ENCODE assay signal across 8 cellular contexts in the genomic region with DNA sequence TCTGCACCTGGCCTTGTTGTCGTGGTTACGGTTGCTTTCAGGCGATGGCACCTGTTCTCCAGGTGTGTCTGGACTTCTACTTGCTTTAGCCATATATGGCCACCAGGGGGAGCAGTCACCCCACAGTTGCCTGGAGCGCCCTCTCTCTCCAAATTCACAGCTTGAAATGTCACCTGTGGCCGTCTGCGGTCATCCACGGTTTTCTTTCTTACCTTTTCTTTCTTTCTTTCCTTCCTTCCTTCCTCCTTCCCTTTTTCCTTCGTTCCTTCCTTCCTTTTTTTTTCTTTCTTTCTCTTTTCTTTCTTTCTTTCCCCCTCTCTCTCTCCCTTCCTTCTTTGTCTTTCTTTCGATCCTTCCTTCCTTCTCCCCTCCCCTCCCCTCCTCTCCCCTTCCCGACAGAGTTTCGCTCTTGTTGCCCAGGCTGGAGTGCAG.
A peak's percentile ranks its signal among the peaks of the same experiment; 100 is the strongest.
DNase-seq lines count a peak whose midpoint lies in the region; ATAC-seq and TF ChIP-seq lines count a peak whose summit lies in the region.

No MANE protein-coding gene starts in this region.

- H2AFZ ChIP-seq in IMR-90 (replicated peaks; ENCODE audit: low read length, poor library complexity), result no peak overlapping the region

- H4K8ac ChIP-seq in IMR-90 (ENCODE audit: low read depth in 2 of 2, low read length in 2 of 2), result no peak overlapping the region

- no peaks in the 10 kb centered on the region for H3K4me1 ChIP-seq in IMR-90 (ENCODE audit: control insufficient read depth, insufficient read depth, low read length)

- peaks cover 5% of the 10 kb centered on the region; the same call in 1 of the 2 replicates for H3K36me3 ChIP-seq in IMR-90 (ENCODE audit: control insufficient read depth, insufficient read depth, low read length)

- no peaks in the 10 kb centered on the region for H4K20me1 ChIP-seq in IMR-90 (ENCODE audit: insufficient read depth, low read length)

- H2BK120ac ChIP-seq in IMR-90 (ENCODE audit: low read depth, low read length), result no peak overlapping the region

- peak; percentile 74 for TF ChIP-seq CTCF in AG09309 (IDR thresholded peaks at IDR 0.05; ENCODE audit: control insufficient read depth, insufficient read depth, low read depth, low read length, missing control alignments)
- TF ChIP-seq CTCF in IMR-90 (conservative IDR thresholded peaks at IDR 0.05; ENCODE audit: low read depth, low read length), result peak; percentile 69

- H3K9me1 ChIP-seq in IMR-90 (ENCODE audit: insufficient read depth, low read length), result no peaks in the 10 kb centered on the region

- CTCF ChIA-PET in IMR-90 (lab: Yijun Ruan, JAX), result no interaction called here

- intact Hi-C loops in IMR-90 (cut with micrococcal nuclease) (loop anchor here (1.0 kb wide), 1 partner anchor 292 kb away; no protein-coding TSS in a partner anchor), left cardiac atrium (cut with DNase I) (no loop called here)

- H2AK5ac ChIP-seq in IMR-90 (ENCODE audit: low read depth, low read length), result no peak overlapping the region

- H2BK20ac ChIP-seq in IMR-90 (ENCODE audit: low read depth, low read length), result no peak overlapping the region

- TF ChIP-seq RAD21 in IMR-90 (IDR thresholded peaks at IDR 0.05; ENCODE audit: low read length), result peak; percentile 82

- no peak overlapping the region for H3K4me3 ChIP-seq in AG09309 (ENCODE audit: control insufficient read depth, low read depth, low read length)
- no peak overlapping the region for H3K4me3 ChIP-seq in IMR-90 (ENCODE audit: insufficient read depth, low read depth, low read length)

- no peak overlapping the region for H4K5ac ChIP-seq in IMR-90 (ENCODE audit: low read depth, low read length)

- no peaks in the 10 kb centered on the region for H3K27me3 ChIP-seq in IMR-90 (ENCODE audit: control insufficient read depth, insufficient read depth, low read length)

- H3K9ac ChIP-seq in IMR-90 (ENCODE audit: low read depth, low read length), result no peak overlapping the region

- ATAC-seq in GM18909 (IDR thresholded peaks at IDR 0.05; ENCODE audit: poor library complexity, unreplicated experiment), result peak; percentile 76
- no peak; the same call in 1 of the 2 replicates for ATAC-seq in IMR-90 (ENCODE audit: low read depth)
- peak; percentile 49 to 55 for ATAC-seq in left cardiac atrium

- POLR2A ChIA-PET in IMR-90 (lab: Charles Lee; ENCODE audit: unreplicated experiment), result no interaction called here

- no peaks in the 10 kb centered on the region for H3K79me1 ChIP-seq in IMR-90 (ENCODE audit: low read depth in 1 of 2, low read length in 2 of 2)

- in situ Hi-C loops in IMR-90 (cut with MboI; ENCODE audit: low sequenced_read_pairs), result no loop called here

- no peak for TF ChIP-seq POLR2A in IMR-90 (IDR thresholded peaks at IDR 0.05; ENCODE audit: low read depth, low read length)

- no peak overlapping the region for H3K23ac ChIP-seq in IMR-90 (ENCODE audit: low read depth, low read length)

- no peak overlapping the region for H4K91ac ChIP-seq in IMR-90 (ENCODE audit: insufficient read depth, low read depth, low read length)

- no peak overlapping the region for H3K56ac ChIP-seq in IMR-90 (ENCODE audit: extremely low read depth, insufficient read depth, low read length)

- dilution Hi-C loops in IMR-90 (cut with HindIII; ENCODE audit: low sequenced_read_pairs, unreplicated experiment), result no loop called here

- no peak overlapping the region for H3K14ac ChIP-seq in IMR-90 (replicated peaks; ENCODE audit: low read depth, low read length)

- no peaks in the 10 kb centered on the region for H3K9me3 ChIP-seq in IMR-90 (ENCODE audit: control insufficient read depth, insufficient read depth, low read length)

- H3K4ac ChIP-seq in IMR-90 (ENCODE audit: low read depth, low read length), result no peak overlapping the region

- H2BK5ac ChIP-seq in IMR-90 (ENCODE audit: low read depth, low read length, poor library complexity, severe bottlenecking), result no peak overlapping the region

- no peak overlapping the region for H3K4me2 ChIP-seq in IMR-90 (ENCODE audit: low read depth, low read length)

- 37% methylated on average over 6 of the region's 11 CpGs; no CpG with 5 or more reads in 1 of the 2 experiments for WGBS in IMR-90 (ENCODE audit: extremely low coverage in 2 of 2, insufficient read length in 1 of 2), 2 experiments

- no TSS peak for BruUV-seq in IMR-90 (replicated peaks; lab: Mats Ljungman, UMichigan)

- no peak for DNase-seq in AG09309 (ENCODE audit: low read depth)
- DNase-seq in IMR-90, result peak; percentile 11
- peak; percentile 11 for DNase-seq in SHP77 treated with DMSO at 0.1 percent for 48 hours (lab: John Stamatoyannopoulos, UW)
- DNase-seq in activated naive CD4-positive, alpha-beta T cell (lab: John Stamatoyannopoulos, UW), result peak; percentile 14 to 50 (median 36)
- DNase-seq in left cardiac atrium, result peak; percentile 47
- DNase-seq in stimulated activated CD4-positive, alpha-beta T cell treated with anti-CD3 and anti-CD28 coated beads, Interleukin-12 subunit alpha, Interleukin-12 subunit beta, amount 100 ng/mL, for 4 hours, result peak; percentile 57
- no peak for DNase-seq in T1000 (lab: John Stamatoyannopoulos, UW)

- no peak overlapping the region for H3K27ac ChIP-seq in IMR-90 (ENCODE audit: insufficient read depth, low read length)

- H2AK9ac ChIP-seq in IMR-90 (replicated peaks; ENCODE audit: low read depth, low read length, poor library complexity), result no peak overlapping the region

- no peak overlapping the region for H3K18ac ChIP-seq in IMR-90 (ENCODE audit: low read depth, low read length)

- H2BK15ac ChIP-seq in IMR-90 (ENCODE audit: low read depth, low read length), result no peak overlapping the region

TF ChIP-seq in IMR-90, 13 proteins besides CTCF, POLR2A, EP300 and RAD21:
- TF ChIP-seq FOS (IDR thresholded peaks at IDR 0.05; ENCODE audit: low read depth, low read length) (no peak), SMC3 (IDR thresholded peaks at IDR 0.05; ENCODE audit: low read depth, low read length) (peak; percentile 67)

Comparison
In these comparisons a context has a peak if more than half of its experiments do, and no peak if none do; other contexts are left out.
1. DNase-seq: peak in IMR-90 (single experiment), SHP77 treated with DMSO at 0.1 percent for 48 hours (single experiment), activated naive CD4-positive, alpha-beta T cell (4 of 4), left cardiac atrium (single experiment) and stimulated activated CD4-positive, alpha-beta T cell treated with anti-CD3 and anti-CD28 coated beads, Interleukin-12 subunit alpha, Interleukin-12 subunit beta, amount 100 ng/mL, for 4 hours (single experiment); none in AG09309 (single experiment) and T1000 (single experiment).